ENCODE assay signal across 27 cellular contexts in genomic region chr5:149764086-149764485, GRCh38.
"Had no signal": no experiment of that assay in that cellular context is flagged by ENCODE, and none has a peak within 500 bp of the region (broad histone marks: within the 10 kb centered on the region; RNA-seq: fewer than 3 reads in every experiment).

No MANE protein-coding gene starts in this region.

- H3K4me1 Mint-ChIP-seq: activated CD4-positive, alpha-beta memory T cell treated with anti-CD3 and anti-CD28 coated beads, Interleukin-2, amount 10 ng/mL, durations not matched to agents 7 days and 5 days; activated CD4-positive, alpha-beta T cell treated with anti-CD3 and anti-CD28 coated beads, Interleukin-2, amount 10 ng/mL, durations not matched to agents 7 days and 5 days; stimulated activated effector memory CD8-positive, alpha-beta T cell treated with anti-CD3 and anti-CD28 coated beads, Interleukin-12 subunit alpha, Interleukin-12 subunit beta, amount 100 ng/mL, for 72 hours had no signal

- H2AFZ ChIP-seq: hepatocyte had no signal

- H3K4me3 ChIP-seq: breast epithelium, gastrocnemius medialis, hepatocyte, right lobe of liver, thyroid gland, upper lobe of left lung had no signal

- H3K27ac ChIP-seq: breast epithelium, hepatocyte, right lobe of liver, thyroid gland, upper lobe of left lung, WERI-Rb-1 had no signal

- H3K36me3 Mint-ChIP-seq: natural killer cell treated with Interleukin-12 subunit alpha and Interleukin-12 subunit beta and Interleukin-15 and Interleukin-18, amount 100 ng/mL, for 72 hours; stimulated activated effector memory CD8-positive, alpha-beta T cell treated with anti-CD3 and anti-CD28 coated beads, Interleukin-12 subunit alpha, Interleukin-12 subunit beta, amount 100 ng/mL, for 72 hours had no signal

- H3K36me3 ChIP-seq: breast epithelium, gastrocnemius medialis, right lobe of liver, thyroid gland, upper lobe of left lung, WERI-Rb-1 had no signal

- H3K27me3 Mint-ChIP-seq: activated CD4-positive, alpha-beta memory T cell treated with anti-CD3 and anti-CD28 coated beads, Interleukin-2, amount 10 ng/mL, durations not matched to agents 7 days and 5 days; activated CD4-positive, alpha-beta T cell treated with anti-CD3 and anti-CD28 coated beads, Interleukin-2, amount 10 ng/mL, durations not matched to agents 7 days and 5 days; activated T-cell treated with anti-CD3 and anti-CD28 coated beads, Interleukin-2, amount 50 U/mL, for 24 hours; natural killer cell treated with Interleukin-12 subunit alpha and Interleukin-12 subunit beta and Interleukin-15 and Interleukin-18, amount 100 ng/mL, for 72 hours; stimulated activated naive CD8-positive, alpha-beta T cell treated with anti-CD3 and anti-CD28 coated beads, Interleukin-15, amount 100 ng/mL, for 72 hours had no signal

- H3K9me3 ChIP-seq: breast epithelium, gastrocnemius medialis, right lobe of liver, thyroid gland had no signal

- H3K9me3 Mint-ChIP-seq: natural killer cell treated with Interleukin-12 subunit alpha and Interleukin-12 subunit beta and Interleukin-15 and Interleukin-18, amount 100 ng/mL, for 72 hours; stimulated activated effector memory CD8-positive, alpha-beta T cell treated with anti-CD3 and anti-CD28 coated beads, Interleukin-12 subunit alpha, Interleukin-12 subunit beta, amount 100 ng/mL, for 72 hours; T-helper 1 cell treated with Interleukin-12 subunit alpha and Interleukin-12 subunit beta and Interleukin-4 antibody, amounts not matched to agents 30 μg/mL and 1 μg/mL, for 36 hours had no signal

- H3K4me1 ChIP-seq: breast epithelium, right lobe of liver, upper lobe of left lung had no signal

- ATAC-seq: gastrocnemius medialis; left cardiac atrium; natural killer cell treated with Interleukin-12 subunit alpha and Interleukin-12 subunit beta and Interleukin-15 and Interleukin-18, amount 100 ng/mL, for 72 hours; right lobe of liver; stimulated activated effector memory CD8-positive, alpha-beta T cell treated with anti-CD3 and anti-CD28 coated beads, Interleukin-12 subunit alpha, Interleukin-12 subunit beta, amount 100 ng/mL, for 72 hours; stimulated activated naive CD8-positive, alpha-beta T cell treated with anti-CD3 and anti-CD28 coated beads, Interleukin-15, amount 100 ng/mL, for 72 hours had no signal

- DNase-seq: activated CD4-positive, alpha-beta memory T cell treated with anti-CD3 and anti-CD28 coated beads, Interleukin-2, amount 10 ng/mL, durations not matched to agents 7 days and 5 days; activated CD4-positive, alpha-beta T cell treated with anti-CD3 and anti-CD28 coated beads for 1 hour; activated CD4-positive, alpha-beta T cell treated with anti-CD3 and anti-CD28 coated beads, Interleukin-2, amount 10 ng/mL, durations not matched to agents 7 days and 5 days; activated CD8-positive, alpha-beta memory T cell treated with anti-CD3 and anti-CD28 coated beads, Interleukin-2, amount 50 U/mL, for 48 hours; activated gamma-delta T cell; activated naive CD4-positive, alpha-beta T cell treated with anti-CD3 and anti-CD28 coated beads, Interleukin-2, amount 50 U/mL, for 16 hours; activated T-cell treated with anti-CD3 and anti-CD28 coated beads, Interleukin-2, amount 50 U/mL, for 24 hours; effector CD8-positive, alpha-beta T cell; gastrocnemius medialis; glutamatergic neuron; islet precursor cell; left cardiac atrium; mesendoderm; right lobe of liver; stimulated activated CD4-positive, alpha-beta T cell treated with anti-CD3 and anti-CD28 coated beads, Interleukin-12 subunit alpha, Interleukin-12 subunit beta, amount 100 ng/mL, for 4 hours; stimulated activated CD4-positive, alpha-beta T cell treated with anti-CD3 and anti-CD28 coated beads, Interleukin-4, amount 100 ng/mL, for 1 hour; stimulated activated naive CD8-positive, alpha-beta T cell treated with anti-CD3 and anti-CD28 coated beads, Interleukin-15, amount 100 ng/mL, for 72 hours; SW 1271; T1000; upper lobe of left lung; WERI-Rb-1 had no signal

- H3K4me2 ChIP-seq: hepatocyte had no signal

- H3K27me3 ChIP-seq: breast epithelium, gastrocnemius medialis, hepatocyte, right lobe of liver, upper lobe of left lung had no signal

- H3K4me3 Mint-ChIP-seq: activated CD4-positive, alpha-beta memory T cell treated with anti-CD3 and anti-CD28 coated beads, Interleukin-2, amount 10 ng/mL, durations not matched to agents 7 days and 5 days; activated CD4-positive, alpha-beta T cell treated with anti-CD3 and anti-CD28 coated beads, Interleukin-2, amount 10 ng/mL, durations not matched to agents 7 days and 5 days; activated T-cell treated with anti-CD3 and anti-CD28 coated beads, Interleukin-2, amount 50 U/mL, for 24 hours; natural killer cell treated with Interleukin-12 subunit alpha and Interleukin-12 subunit beta and Interleukin-15 and Interleukin-18, amount 100 ng/mL, for 72 hours; stimulated activated effector memory CD8-positive, alpha-beta T cell treated with anti-CD3 and anti-CD28 coated beads, Interleukin-12 subunit alpha, Interleukin-12 subunit beta, amount 100 ng/mL, for 72 hours; stimulated activated naive CD8-positive, alpha-beta T cell treated with anti-CD3 and anti-CD28 coated beads, Interleukin-15, amount 100 ng/mL, for 72 hours; T-helper 1 cell treated with Interleukin-12 subunit alpha and Interleukin-12 subunit beta and Interleukin-4 antibody, amounts not matched to agents 30 μg/mL and 1 μg/mL, for 36 hours had no signal

- H3K27ac Mint-ChIP-seq: activated CD4-positive, alpha-beta memory T cell treated with anti-CD3 and anti-CD28 coated beads, Interleukin-2, amount 10 ng/mL, durations not matched to agents 7 days and 5 days; activated CD4-positive, alpha-beta T cell treated with anti-CD3 and anti-CD28 coated beads, Interleukin-2, amount 10 ng/mL, durations not matched to agents 7 days and 5 days; activated T-cell treated with anti-CD3 and anti-CD28 coated beads, Interleukin-2, amount 50 U/mL, for 24 hours; natural killer cell treated with Interleukin-12 subunit alpha and Interleukin-12 subunit beta and Interleukin-15 and Interleukin-18, amount 100 ng/mL, for 72 hours; T-helper 1 cell treated with Interleukin-12 subunit alpha and Interleukin-12 subunit beta and Interleukin-4 antibody, amounts not matched to agents 30 μg/mL and 1 μg/mL, for 36 hours had no signal
